Comparison of ENCODE assay signal across 31 cellular contexts in the genomic region with DNA sequence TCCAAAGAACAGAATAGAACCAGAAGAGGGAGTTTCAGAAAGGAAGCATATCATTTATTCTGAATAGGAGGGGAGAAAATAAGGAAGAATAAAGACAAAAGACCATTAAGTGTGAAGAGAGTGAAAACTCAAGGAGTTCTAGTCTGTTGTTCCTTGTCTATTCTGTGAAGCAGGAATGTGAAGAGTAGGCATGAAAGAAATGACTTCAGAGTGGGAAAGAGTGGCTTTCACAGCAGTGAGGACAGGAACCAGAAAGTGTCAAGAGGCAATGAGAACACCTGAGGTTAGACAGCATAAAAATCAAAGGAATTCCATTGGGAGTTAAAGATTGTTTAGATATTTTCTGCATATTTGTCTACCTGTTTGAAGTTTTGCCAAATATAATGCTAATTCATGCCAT.
"Had no signal": no experiment of that assay in that cellular context is flagged by ENCODE, and none has a peak within 500 bp of the region (broad histone marks: within the 10 kb centered on the region; RNA-seq: fewer than 3 reads in every experiment).

No MANE protein-coding gene starts in this region.

- ATAC-seq: activated T-cell treated with anti-CD3 and anti-CD28 coated beads, Interleukin-2, amount 50 U/mL, for 4 hours; effector memory CD8-positive, alpha-beta T cell; gastrocnemius medialis; left cardiac atrium; sciatic nerve; stimulated activated effector memory CD8-positive, alpha-beta T cell treated with anti-CD3 and anti-CD28 coated beads, Interleukin-12 subunit alpha, Interleukin-12 subunit beta, amount 100 ng/mL, for 72 hours; stimulated activated naive CD8-positive, alpha-beta T cell treated with anti-CD3 and anti-CD28 coated beads, Interleukin-15, amount 100 ng/mL, for 72 hours had no signal

- H3K9me3 ChIP-seq: adrenal gland, ascending aorta, esophagus squamous epithelium, gastrocnemius medialis, suprapubic skin, tibial nerve, uterus had no signal

- H3K27me3 Mint-ChIP-seq: activated naive CD8-positive, alpha-beta T cell; effector memory CD8-positive, alpha-beta T cell; stimulated activated naive CD8-positive, alpha-beta T cell treated with anti-CD3 and anti-CD28 coated beads, Interleukin-15, amount 100 ng/mL, for 72 hours had no signal

- H3K4me1 Mint-ChIP-seq: stimulated activated effector memory CD8-positive, alpha-beta T cell treated with anti-CD3 and anti-CD28 coated beads, Interleukin-12 subunit alpha, Interleukin-12 subunit beta, amount 100 ng/mL, for 72 hours; stimulated activated naive CD8-positive, alpha-beta T cell treated with anti-CD3 and anti-CD28 coated beads, Interleukin-15, amount 100 ng/mL, for 72 hours had no signal

- H3K4me3 Mint-ChIP-seq: activated naive CD8-positive, alpha-beta T cell; activated T-cell treated with anti-CD3 and anti-CD28 coated beads, Interleukin-2, amount 50 U/mL, for 4 hours; effector memory CD8-positive, alpha-beta T cell; nephron; stimulated activated effector memory CD8-positive, alpha-beta T cell treated with anti-CD3 and anti-CD28 coated beads, Interleukin-12 subunit alpha, Interleukin-12 subunit beta, amount 100 ng/mL, for 72 hours; stimulated activated naive CD8-positive, alpha-beta T cell treated with anti-CD3 and anti-CD28 coated beads, Interleukin-15, amount 100 ng/mL, for 72 hours had no signal

- DNase-seq: activated CD4-positive, alpha-beta T cell treated with anti-CD3 and anti-CD28 coated beads for 4 hours; activated CD4-positive, alpha-beta T cell treated with anti-CD3 and anti-CD28 coated beads, Interleukin-2, amount 50 U/mL, for 48 hours; activated CD4-positive, CD25-positive, alpha-beta regulatory T cell; activated CD8-positive, alpha-beta memory T cell treated with anti-CD3 and anti-CD28 coated beads, Interleukin-2, amount 50 U/mL, for 48 hours; activated naive CD4-positive, alpha-beta T cell; activated T-cell treated with anti-CD3 and anti-CD28 coated beads, Interleukin-2, amount 50 U/mL, for 4 hours; adrenal gland; brain microvascular endothelial cell; central memory CD4-positive, alpha-beta T cell; dorsolateral prefrontal cortex; effector memory CD8-positive, alpha-beta T cell; esophagus squamous epithelium; gastrocnemius medialis; head of caudate nucleus; left cardiac atrium; mesenchymal stem cell; occipital lobe; posterior cingulate gyrus; small intestine; stimulated activated CD4-positive, alpha-beta T cell treated with anti-CD3 and anti-CD28 coated beads, Interleukin-2, amount 100 ng/mL, for 24 hours; stimulated activated naive CD8-positive, alpha-beta T cell treated with anti-CD3 and anti-CD28 coated beads, Interleukin-15, amount 100 ng/mL, for 72 hours; T1000; uterus had no signal

- H3K27ac ChIP-seq: adrenal gland, ascending aorta, brain microvascular endothelial cell, esophagus squamous epithelium, gastrocnemius medialis, suprapubic skin, tibial nerve, uterus had no signal

- H3K36me3 Mint-ChIP-seq: activated naive CD8-positive, alpha-beta T cell; stimulated activated effector memory CD8-positive, alpha-beta T cell treated with anti-CD3 and anti-CD28 coated beads, Interleukin-12 subunit alpha, Interleukin-12 subunit beta, amount 100 ng/mL, for 72 hours had no signal

- H3K27ac Mint-ChIP-seq: activated naive CD8-positive, alpha-beta T cell; activated T-helper 2 cell treated with anti-CD3 and anti-CD28 coated beads, Interferon-gamma antibody, Interleukin-2, Interleukin-4, amounts not matched to agents 10 μg/mL and 5 μg/mL and 100 μg/mL, durations not matched to agents 14 hours and 24 hours and 36 hours; effector memory CD8-positive, alpha-beta T cell; nephron; stimulated activated effector memory CD8-positive, alpha-beta T cell treated with anti-CD3 and anti-CD28 coated beads, Interleukin-12 subunit alpha, Interleukin-12 subunit beta, amount 100 ng/mL, for 72 hours; stimulated activated naive CD8-positive, alpha-beta T cell treated with anti-CD3 and anti-CD28 coated beads, Interleukin-15, amount 100 ng/mL, for 72 hours had no signal

- H3K4me3 ChIP-seq: adrenal gland, ascending aorta, esophagus squamous epithelium, gastrocnemius medialis, suprapubic skin, tibial nerve, uterus had no signal

- H3K36me3 ChIP-seq: adrenal gland, ascending aorta, brain microvascular endothelial cell, esophagus squamous epithelium, gastrocnemius medialis, suprapubic skin, tibial nerve, uterus had no signal

- H3K27me3 ChIP-seq: adrenal gland, ascending aorta, brain microvascular endothelial cell, dorsolateral prefrontal cortex, esophagus squamous epithelium, gastrocnemius medialis, suprapubic skin, tibial nerve, uterus had no signal

- H3K4me1 ChIP-seq: adrenal gland, ascending aorta, gastrocnemius medialis, suprapubic skin, uterus had no signal
